In the genomic region with DNA sequence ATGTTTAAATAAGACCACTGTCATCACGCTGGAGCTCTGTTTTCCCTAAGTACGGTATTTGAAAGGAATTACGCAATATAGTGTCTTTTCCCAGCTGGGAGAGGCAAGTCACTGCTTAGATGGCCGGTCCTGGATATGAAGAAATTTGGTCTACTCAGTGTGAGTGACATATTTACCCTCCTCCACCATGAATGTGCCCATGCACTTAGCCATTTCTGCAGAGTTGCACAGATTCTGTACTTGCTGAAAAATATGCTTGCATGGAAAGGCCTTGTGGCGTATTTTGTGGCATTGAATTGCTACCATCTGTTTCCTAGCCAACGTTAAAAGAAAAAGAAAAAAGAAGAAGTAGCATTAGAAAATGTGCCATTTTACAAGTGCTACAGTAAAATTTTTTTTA, we compare ENCODE assay signal across 17 cellular contexts.
A peak's percentile ranks its signal among the peaks of the same experiment; 100 is the strongest.
DNase-seq lines count a peak whose midpoint lies in the region; ATAC-seq and TF ChIP-seq lines count a peak whose summit lies in the region.
"Had no signal": no experiment of that assay in that cellular context is flagged by ENCODE, and none has a peak within 500 bp of the region (broad histone marks: within the 10 kb centered on the region; RNA-seq: fewer than 3 reads in every experiment).

No MANE protein-coding gene starts in this region.

- no peaks in the 10 kb centered on the region for H3K36me3 ChIP-seq in mucosa of descending colon (ENCODE audit: low read depth)
- H3K36me3 ChIP-seq: upper lobe of left lung had no signal

- no peaks in the 10 kb centered on the region for H3K4me1 ChIP-seq in mucosa of descending colon (ENCODE audit: low read depth)
- H3K4me1 ChIP-seq: psoas muscle had no signal

- intact Hi-C loops in mucosa of descending colon (cut with DNase I, micrococcal nuclease) (no loop called here), head of caudate nucleus (cut with DNase I) (no loop called here)

- ATAC-seq in mucosa of descending colon = peak; percentile 28
- no peak for ATAC-seq in HG03108 (IDR thresholded peaks at IDR 0.05; ENCODE audit: unreplicated experiment)
- ATAC-seq in HG03135 (IDR thresholded peaks at IDR 0.05; ENCODE audit: unreplicated experiment) = no peak
- ATAC-seq: foreskin keratinocyte, T-helper 17 cell had no signal

- H3K4me3 ChIP-seq in epithelial cell of esophagus (ENCODE audit: low read length) = no peak overlapping the region
- no peak overlapping the region for H3K4me3 ChIP-seq in mucosa of descending colon
- H3K4me3 ChIP-seq: PC-9, psoas muscle, upper lobe of left lung had no signal

- TF ChIP-seq CTCF in epithelial cell of esophagus (IDR thresholded peaks at IDR 0.05; ENCODE audit: insufficient read depth, low read depth, low read length, missing control alignments) (no peak), mucosa of descending colon (IDR thresholded peaks at IDR 0.05) (no peak)

- H3K9me3 ChIP-seq in mucosa of descending colon = no peaks in the 10 kb centered on the region
- H3K9me3 ChIP-seq: psoas muscle, upper lobe of left lung had no signal

- DNase-seq in GDM1 (lab: John Stamatoyannopoulos, UW) (peak; percentile 61), NOMO-1 treated with dmso at 0.1 percent for 144 hours (lab: John Stamatoyannopoulos, UW; ENCODE audit: unreplicated experiment) (peak; percentile 66), epithelial cell of esophagus (ENCODE audit: low read depth) (peak; percentile 42), mucosa of descending colon (no peak), cerebellar nuclear complex (lab: John Stamatoyannopoulos, UW) (no peak), head of caudate nucleus (no peak)
- DNase-seq: DMS53; foreskin keratinocyte; islet precursor cell; NCI-H1417 treated with DMSO at 0.1 percent for 48 hours; PC-9; psoas muscle; stimulated activated CD4-positive, alpha-beta T cell treated with anti-CD3 and anti-CD28 coated beads, Interleukin-2, amount 100 ng/mL, for 24 hours; T-helper 17 cell; upper lobe of left lung had no signal

Comparison
In these comparisons a context has a peak if more than half of its experiments do, and no peak if none do; other contexts are left out.
1. DNase-seq: peak in GDM1 (single experiment), NOMO-1 treated with dmso at 0.1 percent for 144 hours (single experiment) and epithelial cell of esophagus (single experiment); none in mucosa of descending colon (0 of 3), cerebellar nuclear complex (0 of 2) and head of caudate nucleus (0 of 42).